ENCODE assay signal across 1 cellular context in genomic region chr14:88005978-88006851, GRCh38.
TF ChIP-seq lines count a peak whose summit lies in the region.

No MANE protein-coding gene starts in this region.

TF ChIP-seq in GM12878, 131 proteins besides CTCF, POLR2A, EP300 and RAD21 (continued from another document and continues in another):
- TF ChIP-seq ZNF687 (IDR thresholded peaks at IDR 0.05): peak; percentile 82
- no peak for TF ChIP-seq IRF3 (IDR thresholded peaks at IDR 0.05)
- TF ChIP-seq RB1 (IDR thresholded peaks at IDR 0.05; ENCODE audit: borderline replicate concordance): 0 out of 2 replicates have a peak, but pooled peaks have one; percentile 13
- peak; percentile 62 for TF ChIP-seq ZNF24 (IDR thresholded peaks at IDR 0.05)
- TF ChIP-seq TCF3 (IDR thresholded peaks at IDR 0.05; ENCODE audit: borderline replicate concordance, insufficient read depth, low read depth, low read length): no peak
- 0 out of 2 replicates have a peak, but pooled peaks have one; percentile 53 for TF ChIP-seq SIN3A (IDR thresholded peaks at IDR 0.05; ENCODE audit: low read depth, low read length)
- TF ChIP-seq ZBTB40 (IDR thresholded peaks at IDR 0.05; ENCODE audit: borderline replicate concordance): peak; percentile 75; the same call in 1 of the 2 replicates
- TF ChIP-seq PAX5 (IDR thresholded peaks at IDR 0.05; ENCODE audit: borderline replicate concordance, low read depth, low read length): no peak; the same call in 1 of the 2 replicates
- TF ChIP-seq POLR2AphosphoS5 (IDR thresholded peaks at IDR 0.05; ENCODE audit: low read length): peak; percentile 88
- TF ChIP-seq E2F4 (IDR thresholded peaks at IDR 0.05; ENCODE audit: low read depth, low read length): no peak
- no peak for TF ChIP-seq IRF5 (IDR thresholded peaks at IDR 0.05; ENCODE audit: borderline replicate concordance)
- no peak for TF ChIP-seq SUPT20H (IDR thresholded peaks at IDR 0.05; ENCODE audit: borderline replicate concordance, control insufficient read depth, low read depth, low read length)
- TF ChIP-seq ATF7 (IDR thresholded peaks at IDR 0.05; ENCODE audit: low read depth): peak; percentile 80
- TF ChIP-seq CBX5 (IDR thresholded peaks at IDR 0.05; ENCODE audit: low read depth): 0 out of 2 replicates have a peak, but pooled peaks have one; percentile 71
- no peak for TF ChIP-seq BCLAF1 (IDR thresholded peaks at IDR 0.05)
- 0 out of 2 replicates have a peak, but pooled peaks have one; percentile 34 for TF ChIP-seq PML (IDR thresholded peaks at IDR 0.05; ENCODE audit: low read length)
- TF ChIP-seq MYB (IDR thresholded peaks at IDR 0.05; ENCODE audit: borderline replicate concordance, low read depth, low read length): no peak
- 0 out of 2 replicates have a peak, but pooled peaks have one; percentile 10 for TF ChIP-seq PAX8 (IDR thresholded peaks at IDR 0.05)
- TF ChIP-seq MTA3 (IDR thresholded peaks at IDR 0.05; ENCODE audit: borderline replicate concordance, low read length): peak; percentile 66; the same call in 1 of the 2 replicates
- TF ChIP-seq RCOR1 (conservative IDR thresholded peaks at IDR 0.05; ENCODE audit: low read depth, low read length): peak; percentile 82; the same call in 1 of the 2 replicates
- peak; percentile 67; the same call in 1 of the 2 replicates for TF ChIP-seq CHD2 (IDR thresholded peaks at IDR 0.05; ENCODE audit: borderline replicate concordance, low read depth, low read length)
- TF ChIP-seq CEBPB (IDR thresholded peaks at IDR 0.05; ENCODE audit: borderline replicate concordance in 1 of 2, low read depth in 2 of 2, low read length in 2 of 2): no peak
- no peak for TF ChIP-seq CHD1 (IDR thresholded peaks at IDR 0.05; ENCODE audit: low read depth, low read length)
- no peak for TF ChIP-seq ZNF207 (IDR thresholded peaks at IDR 0.05; ENCODE audit: borderline replicate concordance)
- no peak for TF ChIP-seq YBX1 (IDR thresholded peaks at IDR 0.05)
- peak; percentile 43 for TF ChIP-seq CUX1 (IDR thresholded peaks at IDR 0.05; ENCODE audit: insufficient replicate concordance, low read depth, low read length)
- TF ChIP-seq TARDBP (IDR thresholded peaks at IDR 0.05; ENCODE audit: borderline replicate concordance): 0 out of 2 replicates have a peak, but pooled peaks have one; percentile 42
- peak; percentile 49; the same call in 1 of the 2 replicates for TF ChIP-seq TBL1XR1 (IDR thresholded peaks at IDR 0.05; ENCODE audit: low read depth, low read length)
- TF ChIP-seq DPF2 (IDR thresholded peaks at IDR 0.05): peak; percentile 82
- TF ChIP-seq RBBP5 (conservative IDR thresholded peaks at IDR 0.05): no peak
- TF ChIP-seq HDAC2 (IDR thresholded peaks at IDR 0.05): no peak
- TF ChIP-seq MAX (IDR thresholded peaks at IDR 0.05; ENCODE audit: low read depth, low read length): 0 out of 2 replicates have a peak, but pooled peaks have one; percentile 65
- no peak for TF ChIP-seq WRNIP1 (IDR thresholded peaks at IDR 0.05; ENCODE audit: borderline replicate concordance, low read depth, low read length)
- peak; percentile 73 for TF ChIP-seq EED (IDR thresholded peaks at IDR 0.05; ENCODE audit: low read depth)
